ENCODE assay signal across 8 cellular contexts in the genomic region with DNA sequence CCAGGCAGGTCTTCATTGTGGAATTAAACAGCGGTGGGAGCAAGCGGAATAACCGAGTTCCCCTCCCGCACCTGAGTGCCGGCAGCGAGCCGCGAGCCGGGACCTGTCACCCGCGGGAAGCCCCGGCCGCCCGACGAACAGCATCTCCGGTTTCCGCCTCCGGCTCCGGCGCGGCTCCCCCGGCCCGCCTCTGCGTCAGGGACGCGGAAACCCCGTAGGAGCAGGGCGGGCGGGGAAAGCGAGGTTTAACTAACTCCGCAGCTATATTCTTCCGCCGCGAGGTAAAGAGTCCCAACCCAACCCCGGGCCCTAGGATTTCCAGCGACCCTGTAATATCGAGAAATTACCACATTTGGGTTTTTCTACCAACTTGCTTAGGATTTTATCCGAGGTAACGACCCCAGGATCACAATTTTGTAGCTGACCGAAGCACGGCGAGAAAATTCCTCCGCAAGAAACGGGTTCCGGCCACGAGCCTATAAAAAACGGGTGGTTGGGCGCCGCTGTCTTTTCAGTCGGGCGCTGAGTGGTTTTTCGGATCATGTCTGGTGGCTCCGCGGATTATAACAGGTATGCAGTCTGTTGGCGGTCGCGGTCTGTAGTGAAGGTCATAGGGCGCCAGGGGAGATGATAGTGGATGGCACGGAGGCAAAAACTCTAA. TPM values are rescaled to one million over a fixed set of nuclear protein-coding genes. Genes with fewer than 3 reads are reported as not detected.
DNase-seq lines count a peak whose midpoint lies in the region; ATAC-seq, FAIRE-seq and TF ChIP-seq lines count a peak whose summit lies in the region.

A gene (plus strand): TSS at position 508 of the 661 bp plus-strand sequence. CDS start 34 bp downstream, at position 542.

- 0% methylated on average over 24 to 59 of the region's 59 CpGs for WGBS in adrenal gland, 4 donors
- WGBS in tibial nerve, 2 donors = 0 to 1% methylated on average over 38 to 57 of the region's 59 CpGs

- H3K4me3 ChIP-seq in adrenal gland (peak within 1 kb of the TSS; percentile 50 to 93 (median 68)), tibial nerve (peak within 1 kb of the TSS; percentile 66 to 98 (median 92))

- TF ChIP-seq POLR2A in GM12892 (IDR thresholded peaks at IDR 0.05; ENCODE audit: low read depth, low read length) (peak; percentile 100), adrenal gland (IDR thresholded peaks at IDR 0.05) (peak; percentile 89 to 95), tibial nerve (IDR thresholded peaks at IDR 0.05) (peak; percentile 65 to 77)

- ATAC-seq in HG02870 (IDR thresholded peaks at IDR 0.05; ENCODE audit: unreplicated experiment) = peak; percentile 48

- peak within 1 kb of the TSS; percentile 71 to 99 (median 96) for H3K27ac ChIP-seq in adrenal gland
- H3K27ac ChIP-seq in tibial nerve = peak within 1 kb of the TSS; percentile 98 to 100 (median 98)

- intact Hi-C loops in T-helper 1 cell treated with Interleukin-12 subunit alpha and Interleukin-12 subunit beta and Interleukin-4 antibody, amounts not matched to agents 30 ng/mL and 1 ng/mL, for 36 hours (cut with micrococcal nuclease) = loop anchor here (1.0 to 10.0 kb wide), 14 partner anchors 8 to 1288 kb away; a partner anchor contains a TSS
- intact Hi-C loops in adrenal gland (cut with DNase I) (no loop called here), cardiac septum (cut with DNase I) (loop anchor here (2.0 to 5.0 kb wide), 2 partner anchors 149 to 212 kb away; a partner anchor contains a TSS)

- no peaks in the 10 kb centered on the region for H3K27me3 ChIP-seq in adrenal gland
- H3K27me3 ChIP-seq in tibial nerve = no peaks in the 10 kb centered on the region

- no peaks in the 10 kb centered on the region for H3K9me3 ChIP-seq in adrenal gland (replicated peaks in 1 of 3)
- H3K9me3 ChIP-seq in tibial nerve = no peaks in the 10 kb centered on the region

- DNase-seq in GM12892 (ENCODE audit: insufficient read length) = peak; percentile 77
- peak; percentile 76 for DNase-seq in NCI-H1694 (lab: John Stamatoyannopoulos, UW)
- peak; percentile 88 to 95 (median 91) for DNase-seq in adrenal gland
- DNase-seq in cardiac septum (ENCODE audit: low spot score) = peak; percentile 95
- DNase-seq in pons (ENCODE audit: low spot score) = peak; percentile 82
- DNase-seq in tibial nerve (ENCODE audit: low spot score in 2 of 2) = peak; percentile 79 to 87

- H3K4me1 ChIP-seq in adrenal gland (replicated peaks in 1 of 2) (peaks cover 15 to 42% of the 10 kb centered on the region in 2 donors), tibial nerve (peaks cover 5 to 39% (median 28%) of the 10 kb centered on the region in 4 donors)

- TF ChIP-seq EP300 in tibial nerve (IDR thresholded peaks at IDR 0.05) = peak in 1 of 2 donors; percentile 98

- H3K36me3 ChIP-seq in adrenal gland (replicated peaks in 1 of 2) (peaks cover 0 to 41% of the 10 kb centered on the region in 2 donors), tibial nerve (peaks cover 8 to 36% (median 31%) of the 10 kb centered on the region in 3 donors)

- FAIRE-seq in GM12892 (lab: Jason Lieb, UNC) = peak; percentile 86

- TF ChIP-seq CTCF in adrenal gland (IDR thresholded peaks at IDR 0.05) (peak in 1 of 6 experiments; percentile 12), tibial nerve (IDR thresholded peaks at IDR 0.05) (peak in 1 of 5 experiments; percentile 37)

RNA-seq across cellular contexts. Expression of the gene that starts here (rescaled TPM):
- 593 TPM for polyA plus RNA-seq in GM12892 (2012; ENCODE audit: missing spikeins)
- total RNA-seq in T-helper 1 cell treated with Interleukin-12 subunit alpha and Interleukin-12 subunit beta and Interleukin-4 antibody, amounts not matched to agents 30 ng/mL and 1 ng/mL, for 36 hours = 359 and 368 TPM in 2 replicates
- 100 to 1,000 TPM; 221 to 774 (median 444) TPM for total RNA-seq in adrenal gland
- polyA plus RNA-seq in adrenal gland = 100 to 1,000 TPM; 506 to 547 (median 520) TPM
- 361 TPM for total RNA-seq in cardiac septum
- 100 to 1,000 TPM; 285 to 465 (median 364) TPM for total RNA-seq in tibial nerve

Comparison
In these comparisons a context has a peak if more than half of its experiments do, and no peak if none do; other contexts are left out.
1. Peak in every context shown above with its lines: DNase-seq, ATAC-seq, H3K4me3 ChIP-seq and H3K27ac ChIP-seq.
2. intact Hi-C loops: an anchor here in T-helper 1 cell treated with Interleukin-12 subunit alpha and Interleukin-12 subunit beta and Interleukin-4 antibody, amounts not matched to agents 30 ng/mL and 1 ng/mL, for 36 hours (1.0 to 10.0 kb wide) and cardiac septum (2.0 to 5.0 kb wide); none called in adrenal gland.